ENCODE assay signal across 10 cellular contexts in the genomic region with DNA sequence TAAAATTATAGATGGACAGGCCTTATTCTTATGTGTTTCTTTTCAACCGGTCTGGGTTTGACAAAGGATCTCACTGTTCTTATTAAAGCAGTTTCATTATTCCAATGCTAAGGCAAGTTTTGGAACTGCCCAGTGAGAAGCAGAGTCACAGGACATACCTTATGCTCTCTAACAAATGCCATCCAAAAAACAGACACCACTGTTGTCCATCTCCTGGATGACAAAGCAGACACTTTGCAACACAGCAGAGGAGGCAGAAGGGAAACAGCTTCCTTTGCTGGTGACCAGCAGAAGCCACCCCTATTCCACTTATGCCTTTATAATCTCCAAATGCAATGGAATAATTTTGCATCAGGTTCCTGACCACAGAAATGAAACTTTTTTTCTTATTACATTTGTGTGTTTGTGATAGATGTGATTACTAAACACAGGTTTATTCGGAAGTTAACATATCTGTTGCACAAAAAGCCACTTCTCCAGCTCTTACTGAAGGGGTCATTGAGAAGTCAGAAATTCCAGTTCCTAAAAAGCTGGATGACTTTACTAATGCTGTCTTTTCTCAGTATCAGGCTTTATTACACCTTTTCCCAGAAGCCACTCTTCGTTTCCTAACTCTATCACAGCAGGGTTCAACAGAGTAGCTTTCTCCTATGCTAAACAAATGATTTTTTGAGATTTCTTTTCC.
DNase-seq lines count a peak whose midpoint lies in the region; ATAC-seq and TF ChIP-seq lines count a peak whose summit lies in the region.
"Had no signal": no experiment of that assay in that cellular context is flagged by ENCODE, and none has a peak within 500 bp of the region (broad histone marks: within the 10 kb centered on the region; RNA-seq: fewer than 3 reads in every experiment).

No MANE protein-coding gene starts in this region.

- no peak for ATAC-seq in activated CD8-positive, alpha-beta T cell treated with anti-CD3 and anti-CD28 coated beads, Interleukin-2, amount 10 ng/mL, durations not matched to agents 7 days and 5 days
- no peak for ATAC-seq in GM21526 (IDR thresholded peaks at IDR 0.05; ENCODE audit: low FRiP score, unreplicated experiment)

- H3K27me3 Mint-ChIP-seq in activated CD4-positive, alpha-beta T cell treated with anti-CD3 and anti-CD28 coated beads, Interleukin-2, amount 10 ng/mL, durations not matched to agents 24 days and 14 days: no peaks in the 10 kb centered on the region
- H3K27me3 Mint-ChIP-seq in activated CD8-positive, alpha-beta T cell treated with anti-CD3 and anti-CD28 coated beads, Interleukin-2, amount 10 ng/mL, durations not matched to agents 7 days and 5 days (ENCODE audit: low read depth): no peaks in the 10 kb centered on the region
- peaks cover 2 to 4% (median 2%) of the 10 kb centered on the region in 3 donors for H3K27me3 Mint-ChIP-seq in immature natural killer cell (ENCODE audit: low read depth in 3 of 3)

- no peaks in the 10 kb centered on the region for H3K9me3 ChIP-seq in testis

- peak overlapping the region; percentile 70 for H3K4me3 Mint-ChIP-seq in activated CD4-positive, alpha-beta T cell treated with anti-CD3 and anti-CD28 coated beads, Interleukin-2, amount 10 ng/mL, durations not matched to agents 24 days and 14 days
- H3K4me3 Mint-ChIP-seq in activated CD8-positive, alpha-beta T cell treated with anti-CD3 and anti-CD28 coated beads, Interleukin-2, amount 10 ng/mL, durations not matched to agents 7 days and 5 days: peak overlapping the region; percentile 72
- H3K4me3 Mint-ChIP-seq in immature natural killer cell: peak overlapping the region; percentile 68 to 81 (median 77)

- CTCF ChIA-PET in activated CD8-positive, alpha-beta T cell treated with anti-CD3 and anti-CD28 coated beads, Interleukin-2, amount 10 ng/mL, durations not matched to agents 7 days and 5 days (lab: Charles Lee): interaction anchor here (0.6 to 2.2 kb wide), 22 partner anchors 11 to 473 kb away, joined by 3 to 14 read pairs (median 4); no protein-coding TSS in a partner anchor

- 42 to 45% methylated on average over 3 of the region's 3 CpGs for WGBS in testis, 2 donors

- no peaks in the 10 kb centered on the region for H3K27me3 ChIP-seq in testis

- no peak overlapping the region for H3K4me3 ChIP-seq in testis

- peaks cover 20% of the 10 kb centered on the region for H3K36me3 Mint-ChIP-seq in activated CD4-positive, alpha-beta T cell treated with anti-CD3 and anti-CD28 coated beads, Interleukin-2, amount 10 ng/mL, durations not matched to agents 24 days and 14 days (ENCODE audit: low read depth)
- H3K36me3 Mint-ChIP-seq in activated CD8-positive, alpha-beta T cell treated with anti-CD3 and anti-CD28 coated beads, Interleukin-2, amount 10 ng/mL, durations not matched to agents 7 days and 5 days (ENCODE audit: low read depth): peaks cover 28% of the 10 kb centered on the region
- no peaks in the 10 kb centered on the region for H3K36me3 Mint-ChIP-seq in immature natural killer cell

- DNase-seq in activated CD4-positive, alpha-beta T cell treated with anti-CD3 and anti-CD28 coated beads, Interleukin-2, amount 10 ng/mL, durations not matched to agents 24 days and 14 days: no peak
- DNase-seq in activated CD4-positive, alpha-beta T cell treated with anti-CD3 and anti-CD28 coated beads for 4 hours: no peak
- no peak for DNase-seq in activated CD8-positive, alpha-beta T cell treated with anti-CD3 and anti-CD28 coated beads, Interleukin-2, amount 10 ng/mL, durations not matched to agents 7 days and 5 days
- DNase-seq in immature natural killer cell (peak in 1 of 3 donors; percentile 5), testis (no peak), amniotic stem cell (lab: John Stamatoyannopoulos, UW) (no peak)
- no peak for DNase-seq in stimulated activated CD4-positive, alpha-beta T cell treated with anti-CD3 and anti-CD28 coated beads, Interleukin-4, amount 100 ng/mL, for 1 hour
- DNase-seq: NCI-H510A treated with DMSO at 0.1 percent for 48 hours had no signal

- H3K27ac Mint-ChIP-seq in activated CD4-positive, alpha-beta T cell treated with anti-CD3 and anti-CD28 coated beads, Interleukin-2, amount 10 ng/mL, durations not matched to agents 24 days and 14 days: peak overlapping the region; percentile 82
- peak overlapping the region; percentile 89 for H3K27ac Mint-ChIP-seq in activated CD8-positive, alpha-beta T cell treated with anti-CD3 and anti-CD28 coated beads, Interleukin-2, amount 10 ng/mL, durations not matched to agents 7 days and 5 days
- peak overlapping the region; percentile 93 to 99 (median 96) for H3K27ac Mint-ChIP-seq in immature natural killer cell

- peak overlapping the region; percentile 41 to 81 for H3K27ac ChIP-seq in testis
- H3K27ac ChIP-seq: KMS-11 had no signal

- no peak for TF ChIP-seq CTCF in testis (IDR thresholded peaks at IDR 0.05)

- no peak for TF ChIP-seq POLR2A in testis (IDR thresholded peaks at IDR 0.05)

- H3K36me3 ChIP-seq in testis (ENCODE audit: low read depth, missing control alignments): no peaks in the 10 kb centered on the region

- peaks cover 11% of the 10 kb centered on the region for H3K9me3 Mint-ChIP-seq in activated CD4-positive, alpha-beta T cell treated with anti-CD3 and anti-CD28 coated beads, Interleukin-2, amount 10 ng/mL, durations not matched to agents 24 days and 14 days
- peaks cover 6% of the 10 kb centered on the region for H3K9me3 Mint-ChIP-seq in activated CD8-positive, alpha-beta T cell treated with anti-CD3 and anti-CD28 coated beads, Interleukin-2, amount 10 ng/mL, durations not matched to agents 7 days and 5 days (ENCODE audit: insufficient read depth)
- no peaks in the 10 kb centered on the region for H3K9me3 Mint-ChIP-seq in immature natural killer cell

- H3K4me1 ChIP-seq in testis: peaks cover 12% of the 10 kb centered on the region

- H3K4me1 Mint-ChIP-seq in activated CD4-positive, alpha-beta T cell treated with anti-CD3 and anti-CD28 coated beads, Interleukin-2, amount 10 ng/mL, durations not matched to agents 24 days and 14 days: peaks cover 60% of the 10 kb centered on the region
- H3K4me1 Mint-ChIP-seq in activated CD8-positive, alpha-beta T cell treated with anti-CD3 and anti-CD28 coated beads, Interleukin-2, amount 10 ng/mL, durations not matched to agents 7 days and 5 days (ENCODE audit: low read depth): peaks cover 71% of the 10 kb centered on the region
- H3K4me1 Mint-ChIP-seq in immature natural killer cell: peaks cover 64 to 70% of the 10 kb centered on the region in 2 donors

- POLR2A ChIA-PET in activated CD8-positive, alpha-beta T cell treated with anti-CD3 and anti-CD28 coated beads, Interleukin-2, amount 10 ng/mL, durations not matched to agents 7 days and 5 days (lab: Charles Lee): interaction anchor here (0.6 to 3.3 kb wide), 10 partner anchors 11 to 153 kb away, joined by 3 to 58 read pairs (median 6); partner anchors contain the start of gene BTG1

- intact Hi-C loops in activated CD4-positive, alpha-beta T cell treated with anti-CD3 and anti-CD28 coated beads, Interleukin-2, amount 10 ng/mL, durations not matched to agents 24 days and 14 days (cut with micrococcal nuclease): loop anchor here (1.0 to 10.0 kb wide), 6 partner anchors 27 to 155 kb away; no protein-coding TSS in a partner anchor
- intact Hi-C loops in testis (cut with DNase I; ENCODE audit: low total_unique reads): no loop called here
